ENCODE assay signal across 13 cellular contexts in the genomic region with DNA sequence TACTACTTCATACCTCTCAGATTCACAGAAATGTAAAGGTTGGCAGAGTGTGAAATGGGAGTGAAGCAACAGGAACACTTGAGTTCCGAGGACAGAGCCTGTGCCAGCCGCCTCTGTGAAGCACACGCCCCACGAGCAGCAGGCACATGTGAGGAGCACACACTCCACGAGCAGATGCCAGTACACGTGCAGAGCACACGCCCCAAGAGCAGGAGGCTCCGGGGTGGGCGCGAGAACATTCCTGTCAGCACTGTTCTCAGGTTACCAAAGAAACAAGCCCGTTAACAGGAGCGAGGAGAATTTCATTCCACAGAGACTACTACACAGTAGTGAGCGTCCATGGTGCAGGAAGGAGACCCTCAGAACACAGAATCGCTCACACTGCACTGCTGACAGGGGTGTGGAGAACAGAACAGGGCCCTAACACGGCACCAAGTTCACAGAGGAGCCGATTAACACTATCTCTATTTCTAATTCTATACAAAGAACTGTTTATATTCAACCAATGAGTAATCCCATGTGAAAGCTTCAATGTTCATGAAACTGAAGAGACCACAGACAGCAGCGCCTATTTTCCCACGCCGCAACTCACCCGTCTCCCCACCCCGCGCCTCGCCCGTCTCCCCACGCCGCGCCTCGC. TPM values are rescaled to one million over a fixed set of nuclear protein-coding genes. Genes with fewer than 3 reads are reported as not detected.
A peak's percentile ranks its signal among the peaks of the same experiment; 100 is the strongest.
DNase-seq lines count a peak whose midpoint lies in the region; ATAC-seq and TF ChIP-seq lines count a peak whose summit lies in the region.
"Had no signal": no experiment of that assay in that cellular context is flagged by ENCODE, and none has a peak within 500 bp of the region (broad histone marks: within the 10 kb centered on the region; RNA-seq: fewer than 3 reads in every experiment).

No MANE protein-coding gene starts in this region.

- POLR2A ChIA-PET in RWPE1 (lab: Yijun Ruan, JAX; ENCODE audit: low non-redundant PET) = no interaction called here

- no peak overlapping the region for H3K4me3 Mint-ChIP-seq in stimulated activated naive CD8-positive, alpha-beta T cell treated with anti-CD3 and anti-CD28 coated beads, Interleukin-15, amount 100 ng/mL, for 72 hours
- H3K4me3 Mint-ChIP-seq: activated naive CD8-positive, alpha-beta T cell had no signal

- H3K27me3 ChIP-seq in foreskin keratinocyte = no peaks in the 10 kb centered on the region
- H3K27me3 ChIP-seq: spleen had no signal

- CTCF ChIA-PET in RWPE1 (lab: Yijun Ruan, JAX) = interaction anchor here (0.6 kb wide), 1 partner anchor 1205 kb away, joined by 7 read pairs; no protein-coding TSS in a partner anchor

- peak overlapping the region in 1 of 2 donors; percentile 30 for H3K27ac Mint-ChIP-seq in stimulated activated naive CD8-positive, alpha-beta T cell treated with anti-CD3 and anti-CD28 coated beads, Interleukin-15, amount 100 ng/mL, for 72 hours
- H3K27ac Mint-ChIP-seq: activated naive CD8-positive, alpha-beta T cell had no signal

- H3K4me1 Mint-ChIP-seq in stimulated activated naive CD8-positive, alpha-beta T cell treated with anti-CD3 and anti-CD28 coated beads, Interleukin-15, amount 100 ng/mL, for 72 hours = peaks cover 10% of the 10 kb centered on the region

- H3K27me3 Mint-ChIP-seq in stimulated activated naive CD8-positive, alpha-beta T cell treated with anti-CD3 and anti-CD28 coated beads, Interleukin-15, amount 100 ng/mL, for 72 hours = no peaks in the 10 kb centered on the region
- H3K27me3 Mint-ChIP-seq: activated naive CD8-positive, alpha-beta T cell had no signal

- no peaks in the 10 kb centered on the region for H3K4me1 ChIP-seq in foreskin keratinocyte

- H3K9me3 Mint-ChIP-seq in stimulated activated naive CD8-positive, alpha-beta T cell treated with anti-CD3 and anti-CD28 coated beads, Interleukin-15, amount 100 ng/mL, for 72 hours = no peaks in the 10 kb centered on the region

- peak overlapping the region; percentile 40; the same call in 1 of the 2 replicates for H3K27ac ChIP-seq in RWPE1
- no peak overlapping the region for H3K27ac ChIP-seq in foreskin keratinocyte

- DNase-seq in NCI-H2171 treated with DMSO at 0.1 percent for 48 hours (lab: John Stamatoyannopoulos, UW) (peak; percentile 62), NCI-H2171 (lab: John Stamatoyannopoulos, UW) (no peak), RWPE1 (ENCODE audit: low spot score) (no peak), foreskin keratinocyte (peak in 1 of 2 donors; percentile 6), iPS-NIHi7 (ENCODE audit: extremely low spot score) (no peak), NCI-H446 treated with DMSO at 0.1 percent for 48 hours (lab: John Stamatoyannopoulos, UW) (no peak)
- no peak for DNase-seq in stimulated activated naive CD8-positive, alpha-beta T cell treated with anti-CD3 and anti-CD28 coated beads, Interleukin-15, amount 100 ng/mL, for 72 hours
- no peak for DNase-seq in activated T-cell treated with anti-CD3 and anti-CD28 coated beads, Interleukin-2, amount 50 U/mL, for 1 hour
- DNase-seq: activated CD4-positive, alpha-beta T cell treated with anti-CD3 and anti-CD28 coated beads, Interleukin-2, amount 50 U/mL, for 1 hour; effector CD4-positive, alpha-beta T cell; spleen had no signal

- TF ChIP-seq CTCF in RWPE1 (conservative IDR thresholded peaks at IDR 0.05; ENCODE audit: low read depth) = no peak
- no peak for TF ChIP-seq CTCF in foreskin keratinocyte (conservative IDR thresholded peaks at IDR 0.05)

- peak; percentile 28 for ATAC-seq in foreskin keratinocyte
- peak; percentile 61 for ATAC-seq in stimulated activated naive CD8-positive, alpha-beta T cell treated with anti-CD3 and anti-CD28 coated beads, Interleukin-15, amount 100 ng/mL, for 72 hours
- ATAC-seq: SK-N-SH treated with all-trans-retinoic acid at 6 μM for 48 hours had no signal

RNA-seq across cellular contexts. Expression of a gene that starts 40.1 kb away (rescaled TPM):
- total RNA-seq in foreskin keratinocyte = 17.2 and 21.9 TPM in 2 replicates
- 16.8 and 18.4 TPM in 2 replicates for polyA plus RNA-seq in foreskin keratinocyte
